In the genomic region with DNA sequence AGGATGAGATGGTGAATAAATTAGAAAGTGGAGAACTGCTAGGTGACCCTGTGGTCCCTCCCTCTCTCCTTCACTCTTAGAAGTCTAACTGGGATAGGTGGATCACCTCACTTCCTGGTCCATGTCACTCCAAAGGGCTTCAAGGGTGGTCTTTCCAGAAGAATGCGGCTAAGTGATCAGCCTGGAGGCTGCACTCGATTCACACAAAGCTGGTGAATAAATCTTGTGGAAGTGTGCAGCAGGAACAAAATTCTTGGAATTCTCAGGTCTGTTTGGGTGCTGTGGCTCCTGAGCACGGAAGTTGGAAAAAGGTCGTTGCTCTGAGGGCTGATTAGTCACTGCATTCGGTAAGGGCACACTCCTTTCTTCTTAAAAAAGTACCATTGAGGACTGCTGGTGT, we compare ENCODE assay signal across 1 cellular context.
TF ChIP-seq lines count a peak whose summit lies in the region.

No MANE protein-coding gene starts in this region.

TF ChIP-seq in GM23338, 12 proteins besides CTCF, POLR2A, EP300 and RAD21 (continued from another document):
- TF ChIP-seq EZH2 (IDR thresholded peaks at IDR 0.05; ENCODE audit: low read depth, unreplicated experiment), result no peak
- TF ChIP-seq JUNB (IDR thresholded peaks at IDR 0.05; ENCODE audit: unreplicated experiment), result no peak
- TF ChIP-seq, protein P1, sequence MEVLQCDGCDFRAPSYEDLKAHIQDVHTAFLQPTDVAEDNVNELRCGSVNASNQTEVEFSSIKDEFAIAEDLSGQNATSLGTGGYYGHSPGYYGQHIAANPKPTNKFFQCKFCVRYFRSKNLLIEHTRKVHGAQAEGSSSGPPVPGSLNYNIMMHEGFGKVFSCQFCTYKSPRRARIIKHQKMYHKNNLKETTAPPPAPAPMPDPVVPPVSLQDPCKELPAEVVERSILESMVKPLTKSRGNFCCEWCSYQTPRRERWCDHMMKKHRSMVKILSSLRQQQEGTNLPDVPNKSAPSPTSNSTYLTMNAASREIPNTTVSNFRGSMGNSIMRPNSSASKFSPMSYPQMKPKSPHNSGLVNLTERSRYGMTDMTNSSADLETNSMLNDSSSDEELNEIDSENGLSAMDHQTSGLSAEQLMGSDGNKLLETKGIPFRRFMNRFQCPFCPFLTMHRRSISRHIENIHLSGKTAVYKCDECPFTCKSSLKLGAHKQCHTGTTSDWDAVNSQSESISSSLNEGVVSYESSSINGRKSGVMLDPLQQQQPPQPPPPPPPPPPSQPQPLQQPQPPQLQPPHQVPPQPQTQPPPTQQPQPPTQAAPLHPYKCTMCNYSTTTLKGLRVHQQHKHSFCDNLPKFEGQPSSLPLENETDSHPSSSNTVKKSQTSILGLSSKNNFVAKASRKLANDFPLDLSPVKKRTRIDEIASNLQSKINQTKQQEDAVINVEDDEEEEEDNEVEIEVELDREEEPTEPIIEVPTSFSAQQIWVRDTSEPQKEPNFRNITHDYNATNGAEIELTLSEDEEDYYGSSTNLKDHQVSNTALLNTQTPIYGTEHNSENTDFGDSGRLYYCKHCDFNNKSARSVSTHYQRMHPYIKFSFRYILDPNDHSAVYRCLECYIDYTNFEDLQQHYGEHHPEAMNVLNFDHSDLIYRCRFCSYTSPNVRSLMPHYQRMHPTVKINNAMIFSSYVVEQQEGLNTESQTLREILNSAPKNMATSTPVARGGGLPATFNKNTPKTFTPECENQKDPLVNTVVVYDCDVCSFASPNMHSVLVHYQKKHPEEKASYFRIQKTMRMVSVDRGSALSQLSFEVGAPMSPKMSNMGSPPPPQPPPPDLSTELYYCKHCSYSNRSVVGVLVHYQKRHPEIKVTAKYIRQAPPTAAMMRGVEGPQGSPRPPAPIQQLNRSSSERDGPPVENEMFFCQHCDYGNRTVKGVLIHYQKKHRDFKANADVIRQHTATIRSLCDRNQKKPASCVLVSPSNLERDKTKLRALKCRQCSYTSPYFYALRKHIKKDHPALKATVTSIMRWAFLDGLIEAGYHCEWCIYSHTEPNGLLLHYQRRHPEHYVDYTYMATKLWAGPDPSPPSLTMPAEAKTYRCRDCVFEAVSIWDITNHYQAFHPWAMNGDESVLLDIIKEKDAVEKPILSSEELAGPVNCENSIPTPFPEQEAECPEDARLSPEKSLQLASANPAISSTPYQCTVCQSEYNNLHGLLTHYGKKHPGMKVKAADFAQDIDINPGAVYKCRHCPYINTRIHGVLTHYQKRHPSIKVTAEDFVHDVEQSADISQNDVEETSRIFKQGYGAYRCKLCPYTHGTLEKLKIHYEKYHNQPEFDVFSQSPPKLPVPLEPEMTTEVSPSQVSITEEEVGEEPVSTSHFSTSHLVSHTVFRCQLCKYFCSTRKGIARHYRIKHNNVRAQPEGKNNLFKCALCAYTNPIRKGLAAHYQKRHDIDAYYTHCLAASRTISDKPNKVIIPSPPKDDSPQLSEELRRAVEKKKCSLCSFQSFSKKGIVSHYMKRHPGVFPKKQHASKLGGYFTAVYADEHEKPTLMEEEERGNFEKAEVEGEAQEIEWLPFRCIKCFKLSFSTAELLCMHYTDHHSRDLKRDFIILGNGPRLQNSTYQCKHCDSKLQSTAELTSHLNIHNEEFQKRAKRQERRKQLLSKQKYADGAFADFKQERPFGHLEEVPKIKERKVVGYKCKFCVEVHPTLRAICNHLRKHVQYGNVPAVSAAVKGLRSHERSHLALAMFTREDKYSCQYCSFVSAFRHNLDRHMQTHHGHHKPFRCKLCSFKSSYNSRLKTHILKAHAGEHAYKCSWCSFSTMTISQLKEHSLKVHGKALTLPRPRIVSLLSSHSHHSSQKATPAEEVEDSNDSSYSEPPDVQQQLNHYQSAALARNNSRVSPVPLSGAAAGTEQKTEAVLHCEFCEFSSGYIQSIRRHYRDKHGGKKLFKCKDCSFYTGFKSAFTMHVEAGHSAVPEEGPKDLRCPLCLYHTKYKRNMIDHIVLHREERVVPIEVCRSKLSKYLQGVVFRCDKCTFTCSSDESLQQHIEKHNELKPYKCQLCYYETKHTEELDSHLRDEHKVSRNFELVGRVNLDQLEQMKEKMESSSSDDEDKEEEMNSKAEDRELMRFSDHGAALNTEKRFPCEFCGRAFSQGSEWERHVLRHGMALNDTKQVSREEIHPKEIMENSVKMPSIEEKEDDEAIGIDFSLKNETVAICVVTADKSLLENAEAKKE (CRISPR knock-in tag; IDR thresholded peaks at IDR 0.05), result no peak
- TF ChIP-seq CREB1 (CRISPR knock-in tag; IDR thresholded peaks at IDR 0.05; ENCODE audit: low read depth), result no peak
- TF ChIP-seq, protein P2, sequence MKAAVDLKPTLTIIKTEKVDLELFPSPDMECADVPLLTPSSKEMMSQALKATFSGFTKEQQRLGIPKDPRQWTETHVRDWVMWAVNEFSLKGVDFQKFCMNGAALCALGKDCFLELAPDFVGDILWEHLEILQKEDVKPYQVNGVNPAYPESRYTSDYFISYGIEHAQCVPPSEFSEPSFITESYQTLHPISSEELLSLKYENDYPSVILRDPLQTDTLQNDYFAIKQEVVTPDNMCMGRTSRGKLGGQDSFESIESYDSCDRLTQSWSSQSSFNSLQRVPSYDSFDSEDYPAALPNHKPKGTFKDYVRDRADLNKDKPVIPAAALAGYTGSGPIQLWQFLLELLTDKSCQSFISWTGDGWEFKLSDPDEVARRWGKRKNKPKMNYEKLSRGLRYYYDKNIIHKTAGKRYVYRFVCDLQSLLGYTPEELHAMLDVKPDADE (IDR thresholded peaks at IDR 0.05), result no peak
- no peak for TF ChIP-seq EZH2phosphoT487 (IDR thresholded peaks at IDR 0.05; ENCODE audit: unreplicated experiment)
- TF ChIP-seq, protein P3, sequence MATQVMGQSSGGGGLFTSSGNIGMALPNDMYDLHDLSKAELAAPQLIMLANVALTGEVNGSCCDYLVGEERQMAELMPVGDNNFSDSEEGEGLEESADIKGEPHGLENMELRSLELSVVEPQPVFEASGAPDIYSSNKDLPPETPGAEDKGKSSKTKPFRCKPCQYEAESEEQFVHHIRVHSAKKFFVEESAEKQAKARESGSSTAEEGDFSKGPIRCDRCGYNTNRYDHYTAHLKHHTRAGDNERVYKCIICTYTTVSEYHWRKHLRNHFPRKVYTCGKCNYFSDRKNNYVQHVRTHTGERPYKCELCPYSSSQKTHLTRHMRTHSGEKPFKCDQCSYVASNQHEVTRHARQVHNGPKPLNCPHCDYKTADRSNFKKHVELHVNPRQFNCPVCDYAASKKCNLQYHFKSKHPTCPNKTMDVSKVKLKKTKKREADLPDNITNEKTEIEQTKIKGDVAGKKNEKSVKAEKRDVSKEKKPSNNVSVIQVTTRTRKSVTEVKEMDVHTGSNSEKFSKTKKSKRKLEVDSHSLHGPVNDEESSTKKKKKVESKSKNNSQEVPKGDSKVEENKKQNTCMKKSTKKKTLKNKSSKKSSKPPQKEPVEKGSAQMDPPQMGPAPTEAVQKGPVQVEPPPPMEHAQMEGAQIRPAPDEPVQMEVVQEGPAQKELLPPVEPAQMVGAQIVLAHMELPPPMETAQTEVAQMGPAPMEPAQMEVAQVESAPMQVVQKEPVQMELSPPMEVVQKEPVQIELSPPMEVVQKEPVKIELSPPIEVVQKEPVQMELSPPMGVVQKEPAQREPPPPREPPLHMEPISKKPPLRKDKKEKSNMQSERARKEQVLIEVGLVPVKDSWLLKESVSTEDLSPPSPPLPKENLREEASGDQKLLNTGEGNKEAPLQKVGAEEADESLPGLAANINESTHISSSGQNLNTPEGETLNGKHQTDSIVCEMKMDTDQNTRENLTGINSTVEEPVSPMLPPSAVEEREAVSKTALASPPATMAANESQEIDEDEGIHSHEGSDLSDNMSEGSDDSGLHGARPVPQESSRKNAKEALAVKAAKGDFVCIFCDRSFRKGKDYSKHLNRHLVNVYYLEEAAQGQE (IDR thresholded peaks at IDR 0.05; ENCODE audit: unreplicated experiment), result no peak
- no peak for TF ChIP-seq NANOG (IDR thresholded peaks at IDR 0.05; ENCODE audit: borderline replicate concordance)
